In genomic region chr5:156934450-156935211, GRCh38 we compare ENCODE assay signal across 8 cellular contexts. TPM values are rescaled to one million over a fixed set of nuclear protein-coding genes. Genes with fewer than 3 reads are reported as not detected.
DNase-seq lines count a peak whose midpoint lies in the region; ATAC-seq and TF ChIP-seq lines count a peak whose summit lies in the region.

No MANE protein-coding gene starts in this region.

- H3K36me3 ChIP-seq in WERI-Rb-1 (no peaks in the 10 kb centered on the region), colonic mucosa (no peaks in the 10 kb centered on the region), neural progenitor cell (no peaks in the 10 kb centered on the region)

- no peaks in the 10 kb centered on the region for H3K27me3 Mint-ChIP-seq in neural progenitor cell (ENCODE audit: insufficient read depth, low read depth)

- no peak overlapping the region for H2AFZ ChIP-seq in neural progenitor cell (replicated peaks)

- H3K4me3 ChIP-seq in WERI-Rb-1 (ENCODE audit: low read depth, low read length): no peak overlapping the region
- no peak overlapping the region for H3K4me3 ChIP-seq in colonic mucosa
- H3K4me3 ChIP-seq in neural progenitor cell: no peak overlapping the region

- H3K4me2 ChIP-seq in neural progenitor cell: no peak overlapping the region

- peaks cover under 1% of the 10 kb centered on the region for H3K9me3 ChIP-seq in WERI-Rb-1 (ENCODE audit: severe bottlenecking)
- H3K9me3 ChIP-seq in colonic mucosa: no peaks in the 10 kb centered on the region
- H3K9me3 ChIP-seq in neural progenitor cell (ENCODE audit: low read depth): no peaks in the 10 kb centered on the region

- peaks cover 2% of the 10 kb centered on the region for H3K36me3 Mint-ChIP-seq in neural progenitor cell

- H3K27ac Mint-ChIP-seq in neural progenitor cell: no peak overlapping the region

- intact Hi-C loops in colonic mucosa (cut with DNase I): no loop called here

- H3K27ac ChIP-seq in WERI-Rb-1 (no peak overlapping the region), colonic mucosa (no peak overlapping the region), neural progenitor cell (no peak overlapping the region)

- H3K9ac ChIP-seq in colonic mucosa (ENCODE audit: low read depth in 2 of 2, low read length in 2 of 2): no peak overlapping the region
- no peak overlapping the region for H3K9ac ChIP-seq in neural progenitor cell

- TF ChIP-seq CTCF in WERI-Rb-1 (IDR thresholded peaks at IDR 0.05; ENCODE audit: low read depth, low read length) (peak; percentile 50), colonic mucosa (IDR thresholded peaks at IDR 0.05) (peak; percentile 40), neural progenitor cell (IDR thresholded peaks at IDR 0.05) (peak; percentile 73)

- H3K79me2 ChIP-seq in neural progenitor cell (ENCODE audit: low read depth): no peaks in the 10 kb centered on the region

- H3K4me1 Mint-ChIP-seq in neural progenitor cell: no peaks in the 10 kb centered on the region

- peak; percentile 6 for DNase-seq in NCI-H2171 treated with DMSO at 0.1 percent for 48 hours (lab: John Stamatoyannopoulos, UW)
- no peak for DNase-seq in NCI-H2171 (lab: John Stamatoyannopoulos, UW)
- peak; percentile 43 for DNase-seq in WERI-Rb-1
- no peak for DNase-seq in colonic mucosa
- peak; percentile 55 for DNase-seq in neural progenitor cell (ENCODE audit: low spot score)
- DNase-seq in NCI-H187 treated with DMSO at 0.1 percent for 48 hours (lab: John Stamatoyannopoulos, UW): no peak

- no peaks in the 10 kb centered on the region for H3K4me1 ChIP-seq in colonic mucosa
- no peaks in the 10 kb centered on the region for H3K4me1 ChIP-seq in neural progenitor cell

- peak; percentile 63 for ATAC-seq in HG02938 (IDR thresholded peaks at IDR 0.05; ENCODE audit: unreplicated experiment)
- no peak for ATAC-seq in HG03521 (IDR thresholded peaks at IDR 0.05; ENCODE audit: unreplicated experiment)

- H3F3A ChIP-seq in neural progenitor cell (ENCODE audit: low read depth): no peaks in the 10 kb centered on the region

- no peak overlapping the region for H3K4me3 Mint-ChIP-seq in neural progenitor cell

- H3K9me3 Mint-ChIP-seq in neural progenitor cell: peaks cover 6% of the 10 kb centered on the region

- H3K27me3 ChIP-seq in WERI-Rb-1 (ENCODE audit: insufficient read depth, low read depth, severe bottlenecking) (no peaks in the 10 kb centered on the region), colonic mucosa (no peaks in the 10 kb centered on the region), neural progenitor cell (no peaks in the 10 kb centered on the region)

- H4K20me1 ChIP-seq in neural progenitor cell (ENCODE audit: low read depth): no peaks in the 10 kb centered on the region

RNA-seq across cellular contexts. Expression of gene TIMD4, which starts 28.4 kb away (rescaled TPM):
- total RNA-seq in colonic mucosa (1 to 10 TPM in 1 of 2 donors, under 1 TPM in 1; 0.42 to 2.8 TPM), neural progenitor cell (ENCODE audit: low replicate concordance) (not detected in 2 replicates)

Comparison
In these comparisons a context has a peak if more than half of its experiments do, and no peak if none do; other contexts are left out.
1. DNase-seq: peak in NCI-H2171 treated with DMSO at 0.1 percent for 48 hours (single experiment), WERI-Rb-1 (single experiment) and neural progenitor cell (single experiment); none in NCI-H2171 (single experiment), colonic mucosa (single experiment) and NCI-H187 treated with DMSO at 0.1 percent for 48 hours (single experiment).
2. Peak in every context shown above with its lines, with median percentiles within 50 percentile points of each other: CTCF ChIP-seq.